Comparison of ENCODE assay signal across 1 cellular context in the genomic region with DNA sequence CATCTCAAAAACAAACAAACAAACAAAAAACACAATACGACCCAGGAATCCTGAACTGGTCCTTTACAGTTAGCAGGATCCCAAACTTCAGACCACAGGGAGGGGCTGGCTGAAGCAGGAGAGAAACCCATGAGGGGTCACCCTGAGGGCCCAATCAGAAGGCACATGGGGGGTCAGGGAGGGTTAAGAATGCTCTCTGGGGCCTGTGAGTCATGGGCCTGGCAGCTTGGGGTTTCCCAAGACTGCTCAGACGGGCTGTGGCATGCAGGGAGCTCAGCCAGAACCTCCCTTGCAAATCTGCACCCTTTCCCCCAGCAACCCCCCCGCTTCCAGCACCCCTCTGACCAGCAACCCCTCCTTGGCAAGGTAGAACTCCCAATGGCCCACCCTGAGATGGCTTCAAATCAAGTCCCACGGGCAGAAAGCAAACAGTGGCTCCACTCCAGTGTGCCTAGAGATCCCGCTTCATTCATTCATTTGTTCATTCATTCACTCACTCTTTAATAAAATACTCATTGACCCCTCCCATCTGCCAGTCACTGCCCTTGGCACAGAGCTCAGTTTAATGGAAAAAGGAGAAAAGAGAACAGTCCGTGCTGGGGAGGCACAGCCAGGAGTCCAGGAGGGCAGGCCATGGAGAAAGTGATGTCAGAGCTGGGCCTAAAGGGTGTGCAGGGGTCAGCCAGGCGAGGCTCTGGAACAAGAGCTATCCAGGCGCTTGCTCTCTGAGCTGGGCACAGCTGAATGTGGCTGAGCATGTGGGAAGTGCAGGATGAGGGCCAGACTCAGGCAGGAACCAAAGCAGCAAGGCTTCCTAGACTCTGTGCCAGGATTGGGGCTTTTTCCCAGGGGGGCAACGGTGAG.
TF ChIP-seq lines count a peak whose summit lies in the region.

No MANE protein-coding gene starts in this region.

TF ChIP-seq in WTC11, 78 proteins besides CTCF, POLR2A, EP300 and RAD21 (continued from another document):
- TF ChIP-seq, protein P1, sequence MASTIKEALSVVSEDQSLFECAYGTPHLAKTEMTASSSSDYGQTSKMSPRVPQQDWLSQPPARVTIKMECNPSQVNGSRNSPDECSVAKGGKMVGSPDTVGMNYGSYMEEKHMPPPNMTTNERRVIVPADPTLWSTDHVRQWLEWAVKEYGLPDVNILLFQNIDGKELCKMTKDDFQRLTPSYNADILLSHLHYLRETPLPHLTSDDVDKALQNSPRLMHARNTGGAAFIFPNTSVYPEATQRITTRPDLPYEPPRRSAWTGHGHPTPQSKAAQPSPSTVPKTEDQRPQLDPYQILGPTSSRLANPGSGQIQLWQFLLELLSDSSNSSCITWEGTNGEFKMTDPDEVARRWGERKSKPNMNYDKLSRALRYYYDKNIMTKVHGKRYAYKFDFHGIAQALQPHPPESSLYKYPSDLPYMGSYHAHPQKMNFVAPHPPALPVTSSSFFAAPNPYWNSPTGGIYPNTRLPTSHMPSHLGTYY (CRISPR knock-in tag; IDR thresholded peaks at IDR 0.05), result no peak
- TF ChIP-seq ZNF263 (CRISPR knock-in tag; IDR thresholded peaks at IDR 0.05; ENCODE audit: low read depth) (no peak), RELA (CRISPR knock-in tag; IDR thresholded peaks at IDR 0.05; ENCODE audit: borderline replicate concordance) (no peak), NFYB (CRISPR knock-in tag; conservative IDR thresholded peaks at IDR 0.05; ENCODE audit: low read depth) (no peak)
- TF ChIP-seq, protein P2, sequence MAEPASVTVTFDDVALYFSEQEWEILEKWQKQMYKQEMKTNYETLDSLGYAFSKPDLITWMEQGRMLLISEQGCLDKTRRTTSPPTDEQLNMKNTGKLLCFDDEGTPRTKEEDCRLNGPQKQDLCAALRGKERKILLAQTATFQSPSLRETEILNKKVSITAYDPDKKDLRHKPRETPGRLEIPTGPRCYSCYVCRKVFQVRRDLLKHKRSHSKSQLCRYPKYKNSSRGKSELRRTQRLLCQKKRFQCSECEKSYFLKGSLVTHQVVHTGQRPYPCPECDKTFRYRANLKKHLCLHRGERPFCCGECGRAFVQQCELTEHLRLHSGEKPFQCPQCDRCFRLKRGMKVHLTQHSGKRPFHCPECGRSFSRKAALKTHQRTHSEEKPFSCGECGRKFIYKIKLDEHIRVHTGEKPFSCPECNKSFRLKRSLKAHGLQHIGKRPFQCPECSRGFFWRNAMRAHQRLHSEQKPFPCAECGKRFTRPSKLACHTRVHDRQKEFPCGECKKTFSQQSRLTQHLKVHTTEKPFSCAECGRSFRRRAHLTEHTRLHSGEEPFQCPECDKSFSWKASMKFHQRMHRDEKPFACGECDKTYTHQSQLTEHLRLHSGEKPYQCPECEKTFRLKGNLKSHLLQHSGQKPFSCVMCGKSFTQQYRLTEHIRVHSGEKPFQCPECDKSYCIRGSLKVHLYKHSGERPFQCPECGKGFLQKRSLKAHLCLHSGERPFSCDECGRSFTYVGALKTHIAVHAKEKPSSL (CRISPR knock-in tag; conservative IDR thresholded peaks at IDR 0.05), result no peak
